26 cellular contexts compared by ENCODE assay signal in the genomic region with DNA sequence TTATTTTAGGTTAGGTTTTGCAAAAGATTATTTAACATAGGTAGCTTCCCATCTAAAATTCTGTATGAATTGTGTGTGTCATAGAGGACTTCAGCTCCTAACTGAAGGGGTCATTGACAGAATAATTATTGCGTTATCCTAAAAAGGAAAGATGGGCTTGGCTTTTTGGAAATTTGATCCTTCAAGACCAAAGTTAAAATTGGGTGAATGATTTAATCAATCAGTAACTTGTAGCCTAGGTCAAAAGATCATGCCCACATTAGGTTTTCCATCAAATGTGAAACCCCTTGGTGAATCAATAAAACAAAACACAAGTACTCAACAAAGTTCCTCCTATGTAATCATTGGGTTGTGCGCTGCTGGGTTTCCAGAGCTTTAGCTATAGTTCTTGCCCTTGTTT.
"Had no signal": no experiment of that assay in that cellular context is flagged by ENCODE, and none has a peak within 500 bp of the region (broad histone marks: within the 10 kb centered on the region; RNA-seq: fewer than 3 reads in every experiment).

No MANE protein-coding gene starts in this region.

- H3K27ac ChIP-seq: brain microvascular endothelial cell, Peyer's patch, SJSA1 had no signal

- H3K27me3 ChIP-seq: brain microvascular endothelial cell, MG63, Peyer's patch, SJSA1 had no signal

- H3K4me2 ChIP-seq: SK-N-SH had no signal

- H3K4me1 ChIP-seq: Peyer's patch had no signal

- H3K36me3 ChIP-seq: brain microvascular endothelial cell, MG63, Peyer's patch, SJSA1 had no signal

- H3K9me3 ChIP-seq: MG63, Peyer's patch, SJSA1, SK-N-SH had no signal

- H3K4me3 ChIP-seq: MG63, Peyer's patch, SJSA1 had no signal

- H3K9ac ChIP-seq: SK-N-SH had no signal

- DNase-seq: activated CD4-positive, alpha-beta T cell treated with anti-CD3 and anti-CD28 coated beads, Interleukin-2, amount 10 ng/mL, durations not matched to agents 24 days and 14 days; activated CD4-positive, alpha-beta T cell treated with anti-CD3 and anti-CD28 coated beads, Interleukin-2, amount 50 U/mL, for 4 hours; activated CD8-positive, alpha-beta T cell treated with anti-CD3 and anti-CD28 coated beads for 36 hours; activated effector memory CD4-positive, alpha-beta T cell treated with anti-CD3 and anti-CD28 coated beads, Interleukin-2, amount 50 U/mL, for 16 hours; activated naive CD4-positive, alpha-beta T cell; activated naive CD4-positive, alpha-beta T cell treated with anti-CD3 and anti-CD28 coated beads, Interleukin-2, amount 50 U/mL, for 16 hours; activated naive CD8-positive, alpha-beta T cell treated with anti-CD3 and anti-CD28 coated beads for 36 hours; activated T-cell treated with anti-CD3 and anti-CD28 coated beads, Interleukin-2, amount 50 U/mL, for 1 hour; activated T-cell treated with anti-CD3 and anti-CD28 coated beads, Interleukin-2, amount 50 U/mL, for 72 hours; amniotic stem cell; aorta; brain microvascular endothelial cell; central memory CD4-positive, alpha-beta T cell; Kasumi-1; KG1; MG63; NCI-H1048; NCI-H187; NCI-H510A treated with DMSO at 0.1 percent for 48 hours; NCI-H526 treated with DMSO at 0.1 percent for 48 hours; Peyer's patch; RPMI8226; SHP77 treated with DMSO at 0.1 percent for 48 hours had no signal

- ATAC-seq: activated CD8-positive, alpha-beta T cell treated with anti-CD3 and anti-CD28 coated beads for 36 hours; activated T-cell treated with anti-CD3 and anti-CD28 coated beads, Interleukin-2, amount 50 U/mL, for 72 hours; activated T-helper 17 cell treated with anti-CD3 and anti-CD28 coated beads, Interleukin-2, amount 50 U/mL, for 72 hours had no signal
